11 cellular contexts compared by ENCODE assay signal in genomic region chr14:22226381-22226780, GRCh38.
DNase-seq lines count a peak whose midpoint lies in the region; ATAC-seq, FAIRE-seq and TF ChIP-seq lines count a peak whose summit lies in the region.
"Had no signal": no experiment of that assay in that cellular context is flagged by ENCODE, and none has a peak within 500 bp of the region (broad histone marks: within the 10 kb centered on the region; RNA-seq: fewer than 3 reads in every experiment).

No MANE protein-coding gene starts in this region.

- FAIRE-seq in bronchial epithelial cell (lab: Jason Lieb, UNC): no peak

- H3K9me3 ChIP-seq in OCI-LY7 (ENCODE audit: low read length) (no peaks in the 10 kb centered on the region), MG63 (no peaks in the 10 kb centered on the region)
- H3K9me3 ChIP-seq: BLaER1 treated with 17β-estradiol and CSF1 and Interleukin-3, amounts not matched to agents 10 nM and 100 nM had no signal

- H3K27ac Mint-ChIP-seq in activated CD4-positive, alpha-beta T cell treated with anti-CD3 and anti-CD28 coated beads for 36 hours: peak overlapping the region; percentile 69
- H3K27ac Mint-ChIP-seq in stimulated activated naive B cell treated with anti-CD40 and anti-IgM and Interleukin-4, amounts not matched to agents 10 μg/mL and 1 μg/mL and 100 μg/mL, for 72 hours: peak overlapping the region; percentile 63

- no peak overlapping the region for H3K27ac ChIP-seq in OCI-LY7 (ENCODE audit: low read depth, low read length, poor library complexity, severe bottlenecking)
- H3K27ac ChIP-seq: BLaER1 treated with 17β-estradiol and CSF1 and Interleukin-3, amounts not matched to agents 10 nM and 100 nM had no signal

- no peaks in the 10 kb centered on the region for H3K27me3 Mint-ChIP-seq in activated CD4-positive, alpha-beta T cell treated with anti-CD3 and anti-CD28 coated beads for 36 hours
- peaks cover 6 to 7% of the 10 kb centered on the region in 2 donors for H3K27me3 Mint-ChIP-seq in stimulated activated naive B cell treated with anti-CD40 and anti-IgM and Interleukin-4, amounts not matched to agents 10 μg/mL and 1 μg/mL and 100 μg/mL, for 72 hours

- POLR2A ChIA-PET in activated CD4-positive, alpha-beta T cell treated with anti-CD3 and anti-CD28 coated beads for 36 hours (lab: Charles Lee): interaction anchor here (0.7 kb wide), 1 partner anchor 271 kb away, joined by 3 read pairs; no protein-coding TSS in a partner anchor
- POLR2A ChIA-PET in OCI-LY7 (lab: Charles Lee): interaction anchor here (1.7 kb wide), 1 partner anchor 8 kb away, joined by 4 read pairs; no protein-coding TSS in a partner anchor

- H3K9me2 ChIP-seq in OCI-LY7 (ENCODE audit: insufficient read depth, low read length): no peaks in the 10 kb centered on the region

- CTCF ChIA-PET in activated CD4-positive, alpha-beta T cell treated with anti-CD3 and anti-CD28 coated beads for 36 hours (lab: Charles Lee): interaction anchor here (1.1 to 1.2 kb wide), 2 partner anchors 41 to 43 kb away, joined by 3 to 5 read pairs; no protein-coding TSS in a partner anchor
- CTCF ChIA-PET in OCI-LY7 (lab: Charles Lee; ENCODE audit: unreplicated experiment): no interaction called here

- ATAC-seq in activated CD4-positive, alpha-beta T cell treated with anti-CD3 and anti-CD28 coated beads for 36 hours: peak; percentile 64
- ATAC-seq in stimulated activated naive B cell treated with anti-CD40 and anti-IgM and Interleukin-4, amounts not matched to agents 10 μg/mL and 1 μg/mL and 100 μg/mL, for 72 hours (replicated peaks): peak; percentile 76 to 80
- no peak for ATAC-seq in HG02571 (IDR thresholded peaks at IDR 0.05; ENCODE audit: unreplicated experiment)

- peak overlapping the region; percentile 62 for H3K4me3 Mint-ChIP-seq in activated CD4-positive, alpha-beta T cell treated with anti-CD3 and anti-CD28 coated beads for 36 hours
- peak overlapping the region; percentile 3 to 43 for H3K4me3 Mint-ChIP-seq in stimulated activated naive B cell treated with anti-CD40 and anti-IgM and Interleukin-4, amounts not matched to agents 10 μg/mL and 1 μg/mL and 100 μg/mL, for 72 hours
- H3K4me3 Mint-ChIP-seq: brain, neural crest cell had no signal

- no TSS peak for BruUV-seq in OCI-LY7 (replicated peaks; lab: Mats Ljungman, UMichigan)

- peaks cover 16% of the 10 kb centered on the region for H3K4me1 ChIP-seq in OCI-LY7 (ENCODE audit: insufficient read depth, low read length, poor library complexity, severe bottlenecking)

- peak overlapping the region; percentile 31; the same call in 1 of the 2 replicates for H2AFZ ChIP-seq in OCI-LY7 (ENCODE audit: low read length)

- intact Hi-C loops in activated CD4-positive, alpha-beta T cell treated with anti-CD3 and anti-CD28 coated beads for 36 hours (cut with DNase I, micrococcal nuclease): loop anchor here (5.0 to 10.0 kb wide), 5 partner anchors 41 to 328 kb away; no protein-coding TSS in a partner anchor
- intact Hi-C loops in OCI-LY7 (cut with micrococcal nuclease; ENCODE audit: unreplicated experiment): loop anchor here (2.0 kb wide), 1 partner anchor 148 kb away; no protein-coding TSS in a partner anchor

- H3K9me3 Mint-ChIP-seq in activated CD4-positive, alpha-beta T cell treated with anti-CD3 and anti-CD28 coated beads for 36 hours (ENCODE audit: low read depth): no peaks in the 10 kb centered on the region
- H3K9me3 Mint-ChIP-seq in stimulated activated naive B cell treated with anti-CD40 and anti-IgM and Interleukin-4, amounts not matched to agents 10 μg/mL and 1 μg/mL and 100 μg/mL, for 72 hours: no peaks in the 10 kb centered on the region
- H3K9me3 Mint-ChIP-seq: neural crest cell had no signal

- H3K4me1 Mint-ChIP-seq in activated CD4-positive, alpha-beta T cell treated with anti-CD3 and anti-CD28 coated beads for 36 hours: peaks cover 7% of the 10 kb centered on the region
- H3K4me1 Mint-ChIP-seq in stimulated activated naive B cell treated with anti-CD40 and anti-IgM and Interleukin-4, amounts not matched to agents 10 μg/mL and 1 μg/mL and 100 μg/mL, for 72 hours: peaks cover 31 to 48% of the 10 kb centered on the region in 2 donors
- H3K4me1 Mint-ChIP-seq: brain, neural crest cell had no signal

- H3K79me2 ChIP-seq in OCI-LY7 (ENCODE audit: insufficient read depth, low read depth, low read length): no peaks in the 10 kb centered on the region

- H3K36me3 ChIP-seq in OCI-LY7 (ENCODE audit: insufficient read depth, low read length): no peaks in the 10 kb centered on the region
- H3K36me3 ChIP-seq in bronchial epithelial cell (ENCODE audit: control insufficient read depth, insufficient read depth, low read length): no peaks in the 10 kb centered on the region
- no peaks in the 10 kb centered on the region for H3K36me3 ChIP-seq in MG63
- H3K36me3 ChIP-seq: BLaER1 treated with 17β-estradiol and CSF1 and Interleukin-3, amounts not matched to agents 10 nM and 100 nM had no signal

- H3K27me3 ChIP-seq in bronchial epithelial cell (ENCODE audit: control insufficient read depth, insufficient read depth, low read length) (no peaks in the 10 kb centered on the region), MG63 (no peaks in the 10 kb centered on the region; the same call in 1 of the 2 replicates)
- H3K27me3 ChIP-seq: BLaER1 treated with 17β-estradiol and CSF1 and Interleukin-3, amounts not matched to agents 10 nM and 100 nM had no signal

- no peak overlapping the region for H3K4me3 ChIP-seq in OCI-LY7 (ENCODE audit: low read depth, low read length, poor library complexity, severe bottlenecking)
- no peak overlapping the region for H3K4me3 ChIP-seq in bronchial epithelial cell (ENCODE audit: low read depth, low read length)
- H3K4me3 ChIP-seq in MG63: no peak overlapping the region
- H3K4me3 ChIP-seq: BLaER1 treated with 17β-estradiol and CSF1 and Interleukin-3, amounts not matched to agents 10 nM and 100 nM had no signal

- H4K20me1 ChIP-seq in OCI-LY7 (ENCODE audit: insufficient read depth, low read length): no peaks in the 10 kb centered on the region
- H4K20me1 ChIP-seq: BLaER1 treated with 17β-estradiol and CSF1 and Interleukin-3, amounts not matched to agents 10 nM and 100 nM had no signal

- peak; percentile 19 for DNase-seq in activated CD4-positive, alpha-beta T cell treated with anti-CD3 and anti-CD28 coated beads for 36 hours
- no peak for DNase-seq in activated CD4-positive, alpha-beta T cell treated with anti-CD3 and anti-CD28 coated beads for 1 hour
- DNase-seq in OCI-LY7 (ENCODE audit: low spot score): peak; percentile 27
- peak; percentile 46 for DNase-seq in bronchial epithelial cell (ENCODE audit: low read depth)
- DNase-seq in stimulated activated naive B cell treated with anti-CD40 and anti-IgM and Interleukin-4, amounts not matched to agents 10 μg/mL and 1 μg/mL and 100 μg/mL, for 72 hours: peak; percentile 62
- DNase-seq in NCI-H1694 (lab: John Stamatoyannopoulos, UW): no peak
- DNase-seq in MG63: no peak

- H3K4me2 ChIP-seq in OCI-LY7 (ENCODE audit: low read length): peak overlapping the region; percentile 6; the same call in 1 of the 2 replicates
- H3K4me2 ChIP-seq: BLaER1 treated with 17β-estradiol and CSF1 and Interleukin-3, amounts not matched to agents 10 nM and 100 nM had no signal

- no peaks in the 10 kb centered on the region for H3K36me3 Mint-ChIP-seq in activated CD4-positive, alpha-beta T cell treated with anti-CD3 and anti-CD28 coated beads for 36 hours (ENCODE audit: low read depth)
- H3K36me3 Mint-ChIP-seq in stimulated activated naive B cell treated with anti-CD40 and anti-IgM and Interleukin-4, amounts not matched to agents 10 μg/mL and 1 μg/mL and 100 μg/mL, for 72 hours: no peaks in the 10 kb centered on the region
- H3K36me3 Mint-ChIP-seq: brain had no signal

- TF ChIP-seq CTCF in OCI-LY7 (conservative IDR thresholded peaks at IDR 0.05; ENCODE audit: low read length): peak; percentile 73
- no peak for TF ChIP-seq CTCF in bronchial epithelial cell (IDR thresholded peaks at IDR 0.05; ENCODE audit: insufficient read depth, low read length, severe bottlenecking)

Comparison
In these comparisons a context has a peak if more than half of its experiments do, and no peak if none do; other contexts are left out.
1. DNase-seq: peak in activated CD4-positive, alpha-beta T cell treated with anti-CD3 and anti-CD28 coated beads for 36 hours (single experiment), OCI-LY7 (single experiment), bronchial epithelial cell (single experiment) and stimulated activated naive B cell treated with anti-CD40 and anti-IgM and Interleukin-4, amounts not matched to agents 10 μg/mL and 1 μg/mL and 100 μg/mL, for 72 hours (single experiment); none in activated CD4-positive, alpha-beta T cell treated with anti-CD3 and anti-CD28 coated beads for 1 hour (single experiment), NCI-H1694 (single experiment) and MG63 (single experiment).